8 cellular contexts compared by ENCODE assay signal in the genomic region with DNA sequence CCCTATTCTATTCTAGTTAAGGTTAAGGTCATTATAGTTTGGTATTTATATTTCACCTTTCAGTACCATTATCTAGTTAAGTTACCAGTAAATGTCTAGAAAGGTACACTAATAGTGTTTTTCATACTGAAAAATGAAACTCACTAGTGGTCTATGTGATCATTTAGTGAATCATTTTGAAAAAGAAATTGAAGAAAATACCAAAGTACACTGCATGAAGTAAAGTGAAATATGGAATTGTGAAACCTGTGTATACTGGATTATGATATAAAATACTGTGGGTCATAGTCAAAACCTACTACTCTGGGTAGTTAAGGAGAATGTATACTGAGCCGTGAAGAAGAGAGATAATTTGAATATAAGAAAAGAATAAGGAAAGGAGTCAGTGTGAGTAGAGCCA. TPM values are rescaled to one million over a fixed set of nuclear protein-coding genes. Genes with fewer than 3 reads are reported as not detected.
DNase-seq lines count a peak whose midpoint lies in the region; ATAC-seq, FAIRE-seq and TF ChIP-seq lines count a peak whose summit lies in the region.
"Not testable (repeated sequence)": the region's sequence is repeated elsewhere in the genome, so short reads cannot be mapped to it uniquely, and the experiment has no call there.

No MANE protein-coding gene starts in this region.

- intact Hi-C loops in activated CD4-positive, alpha-beta T cell treated with anti-CD3 and anti-CD28 coated beads, Interleukin-2, amount 10 ng/mL, durations not matched to agents 24 days and 14 days (cut with micrococcal nuclease), result loop anchor here (2.0 to 5.0 kb wide), 4 partner anchors 21 to 276 kb away; no protein-coding TSS in a partner anchor

- not testable (repeated sequence) for TF ChIP-seq CTCF in GM06990 (IDR thresholded peaks at IDR 0.05; ENCODE audit: insufficient read depth, low read length, poor library complexity, severe bottlenecking)

- not testable (repeated sequence) for H3K4me3 ChIP-seq in GM06990 (replicated peaks; ENCODE audit: low read depth, low read length)

- H3K27me3 Mint-ChIP-seq in activated CD4-positive, alpha-beta T cell treated with anti-CD3 and anti-CD28 coated beads, Interleukin-2, amount 10 ng/mL, durations not matched to agents 24 days and 14 days, result peaks cover 35% of the 10 kb centered on the region

- H3K36me3 Mint-ChIP-seq in activated CD4-positive, alpha-beta T cell treated with anti-CD3 and anti-CD28 coated beads, Interleukin-2, amount 10 ng/mL, durations not matched to agents 24 days and 14 days (ENCODE audit: low read depth), result peaks cover 40% of the 10 kb centered on the region

- H3K4me3 Mint-ChIP-seq in activated CD4-positive, alpha-beta T cell treated with anti-CD3 and anti-CD28 coated beads, Interleukin-2, amount 10 ng/mL, durations not matched to agents 24 days and 14 days, result peak overlapping the region; percentile 41

- not testable (repeated sequence) for H3K9me3 Mint-ChIP-seq in activated CD4-positive, alpha-beta T cell treated with anti-CD3 and anti-CD28 coated beads, Interleukin-2, amount 10 ng/mL, durations not matched to agents 24 days and 14 days

- FAIRE-seq in colon (lab: Jason Lieb, UNC), result peak; percentile 18

- peaks cover 34% of the 10 kb centered on the region for H3K4me1 Mint-ChIP-seq in activated CD4-positive, alpha-beta T cell treated with anti-CD3 and anti-CD28 coated beads, Interleukin-2, amount 10 ng/mL, durations not matched to agents 24 days and 14 days

- H3K27me3 ChIP-seq in GM06990 (replicated peaks; ENCODE audit: control insufficient read depth, insufficient read depth, low read length), result not testable (repeated sequence)

- not testable (repeated sequence) for H3K36me3 ChIP-seq in GM06990 (ENCODE audit: control insufficient read depth, insufficient read depth, low read length)

- ATAC-seq in GM18873 (IDR thresholded peaks at IDR 0.05; ENCODE audit: low FRiP score, unreplicated experiment) (peak; percentile 87), GM19468 (IDR thresholded peaks at IDR 0.05; ENCODE audit: extremely low read depth, unreplicated experiment) (peak; percentile 81), HG02588 (IDR thresholded peaks at IDR 0.05; ENCODE audit: unreplicated experiment) (peak; percentile 86), HG03039 (IDR thresholded peaks at IDR 0.05; ENCODE audit: unreplicated experiment) (peak; percentile 76), HG03439 (IDR thresholded peaks at IDR 0.05; ENCODE audit: unreplicated experiment) (peak; percentile 93)

- peak; percentile 33 for DNase-seq in GM06990 (ENCODE audit: extremely low read depth, insufficient read length)
- not testable (repeated sequence) for DNase-seq in activated CD4-positive, alpha-beta T cell treated with anti-CD3 and anti-CD28 coated beads, Interleukin-2, amount 10 ng/mL, durations not matched to agents 24 days and 14 days

- peak overlapping the region; percentile 81 for H3K27ac Mint-ChIP-seq in activated CD4-positive, alpha-beta T cell treated with anti-CD3 and anti-CD28 coated beads, Interleukin-2, amount 10 ng/mL, durations not matched to agents 24 days and 14 days

RNA-seq across cellular contexts. Expression of gene MXI1, which starts 44.0 kb away (rescaled TPM):
- total RNA-seq in activated CD4-positive, alpha-beta T cell treated with anti-CD3 and anti-CD28 coated beads, Interleukin-2, amount 10 ng/mL, durations not matched to agents 24 days and 14 days, result 21.8 and 22.7 TPM in 2 replicates

RNA-seq across cellular contexts. Expression of gene SMNDC1, which starts 53.3 kb away (rescaled TPM):
- 46.2 TPM in 2 replicates for total RNA-seq in activated CD4-positive, alpha-beta T cell treated with anti-CD3 and anti-CD28 coated beads, Interleukin-2, amount 10 ng/mL, durations not matched to agents 24 days and 14 days
